In genomic region chr1:78003882-78004718, GRCh38 we compare ENCODE assay signal across 8 cellular contexts. TPM values are rescaled to one million over a fixed set of nuclear protein-coding genes. Genes with fewer than 3 reads are reported as not detected.
A peak's percentile ranks its signal among the peaks of the same experiment; 100 is the strongest.
DNase-seq lines count a peak whose midpoint lies in the region; ATAC-seq and TF ChIP-seq lines count a peak whose summit lies in the region.

No MANE protein-coding gene starts in this region.

- peak overlapping the region; percentile 98 for H3K27ac Mint-ChIP-seq in activated T-helper 1 cell treated with anti-CD3 and anti-CD28 coated beads, Interleukin-12 subunit alpha, Interleukin-12 subunit beta, Interleukin-2, Interleukin-4 antibody, amounts not matched to agents 30 ng/mL and 10 ng/mL and 1 ng/mL, durations not matched to agents 14 hours and 24 hours and 36 hours

- no peaks in the 10 kb centered on the region for H3K36me3 ChIP-seq in neuron (ENCODE audit: insufficient read depth, low read length)

- intact Hi-C loops in activated T-helper 1 cell treated with anti-CD3 and anti-CD28 coated beads, Interleukin-12 subunit alpha, Interleukin-12 subunit beta, Interleukin-2, Interleukin-4 antibody, amounts not matched to agents 30 ng/mL and 10 ng/mL and 1 ng/mL, durations not matched to agents 14 hours and 24 hours and 36 hours (cut with micrococcal nuclease) = loop anchor here (1.0 to 10.0 kb wide), 8 partner anchors 25 to 1041 kb away; partner anchors contain the start of genes FUBP1, IFI44L and MIGA1

- peak; percentile 42 for ATAC-seq in GM19328 (IDR thresholded peaks at IDR 0.05; ENCODE audit: unreplicated experiment)
- peak; percentile 65 for ATAC-seq in HG03432 (IDR thresholded peaks at IDR 0.05; ENCODE audit: unreplicated experiment)

- H3K4me1 Mint-ChIP-seq in activated T-helper 1 cell treated with anti-CD3 and anti-CD28 coated beads, Interleukin-12 subunit alpha, Interleukin-12 subunit beta, Interleukin-2, Interleukin-4 antibody, amounts not matched to agents 30 ng/mL and 10 ng/mL and 1 ng/mL, durations not matched to agents 14 hours and 24 hours and 36 hours (ENCODE audit: low read depth) = peaks cover 54% of the 10 kb centered on the region

- H3K9me3 Mint-ChIP-seq in activated T-helper 1 cell treated with anti-CD3 and anti-CD28 coated beads, Interleukin-12 subunit alpha, Interleukin-12 subunit beta, Interleukin-2, Interleukin-4 antibody, amounts not matched to agents 30 ng/mL and 10 ng/mL and 1 ng/mL, durations not matched to agents 14 hours and 24 hours and 36 hours = no peaks in the 10 kb centered on the region

- peak overlapping the region; percentile 90 for H3K4me3 Mint-ChIP-seq in activated T-helper 1 cell treated with anti-CD3 and anti-CD28 coated beads, Interleukin-12 subunit alpha, Interleukin-12 subunit beta, Interleukin-2, Interleukin-4 antibody, amounts not matched to agents 30 ng/mL and 10 ng/mL and 1 ng/mL, durations not matched to agents 14 hours and 24 hours and 36 hours

- TF ChIP-seq CTCF in foreskin fibroblast (IDR thresholded peaks at IDR 0.05; ENCODE audit: low read depth, low read length) = no peak

- peaks cover 38% of the 10 kb centered on the region for H3K4me1 ChIP-seq in neuron (ENCODE audit: insufficient read depth, low read length)

- peak overlapping the region; percentile 89 for H2AFZ ChIP-seq in neuron (ENCODE audit: low read depth, low read length)

- H3K27me3 ChIP-seq in neuron (ENCODE audit: insufficient read depth, low read length) = no peaks in the 10 kb centered on the region

- H3K27me3 Mint-ChIP-seq in activated T-helper 1 cell treated with anti-CD3 and anti-CD28 coated beads, Interleukin-12 subunit alpha, Interleukin-12 subunit beta, Interleukin-2, Interleukin-4 antibody, amounts not matched to agents 30 ng/mL and 10 ng/mL and 1 ng/mL, durations not matched to agents 14 hours and 24 hours and 36 hours (ENCODE audit: insufficient read depth) = peaks cover 3% of the 10 kb centered on the region

- no peaks in the 10 kb centered on the region for H3K36me3 Mint-ChIP-seq in activated T-helper 1 cell treated with anti-CD3 and anti-CD28 coated beads, Interleukin-12 subunit alpha, Interleukin-12 subunit beta, Interleukin-2, Interleukin-4 antibody, amounts not matched to agents 30 ng/mL and 10 ng/mL and 1 ng/mL, durations not matched to agents 14 hours and 24 hours and 36 hours (ENCODE audit: low read depth)

- H3K4me3 ChIP-seq in foreskin fibroblast (ENCODE audit: low read depth in 1 of 2, low read length in 2 of 2) = peak overlapping the region; percentile 74 to 76
- peak overlapping the region; percentile 78 for H3K4me3 ChIP-seq in neuron (ENCODE audit: low read length)

- DNase-seq in CD1c-positive myeloid dendritic cell (ENCODE audit: extremely low spot score) (peak; percentile 90), foreskin fibroblast (peak; percentile 47 to 71), cortex of kidney (lab: John Stamatoyannopoulos, UW) (no peak)
- DNase-seq in activated T-helper 1 cell treated with anti-CD3 and anti-CD28 coated beads, Interleukin-12 subunit alpha, Interleukin-12 subunit beta, Interleukin-2, Interleukin-4 antibody, amounts not matched to agents 30 ng/mL and 10 ng/mL and 1 ng/mL, durations not matched to agents 14 hours and 24 hours and 36 hours (ENCODE audit: low spot score) = peak; percentile 41

- no peaks in the 10 kb centered on the region for H3K9me3 ChIP-seq in neuron (ENCODE audit: low read length)

TF ChIP-seq in PFSK-1, 5 proteins besides CTCF, POLR2A, EP300 and RAD21:
- TF ChIP-seq FOXP2 (optimal IDR thresholded peaks at IDR 0.05; ENCODE audit: borderline replicate concordance, extremely low read depth, extremely low read length, insufficient read depth) = no peak
- no peak for TF ChIP-seq TAF1 (IDR thresholded peaks at IDR 0.05; ENCODE audit: borderline replicate concordance, insufficient read depth, low read length)
- TF ChIP-seq REST (IDR thresholded peaks at IDR 0.05; ENCODE audit: insufficient read depth in 1 of 2, low read depth in 2 of 2, low read length in 2 of 2) = no peak
- TF ChIP-seq SIN3A (IDR thresholded peaks at IDR 0.05; ENCODE audit: borderline replicate concordance, insufficient read depth, low read length) = 0 out of 2 replicates have a peak, but pooled peaks have one; percentile 31
- peak; percentile 100 for TF ChIP-seq POLR2AphosphoS5 (IDR thresholded peaks at IDR 0.05; ENCODE audit: low read depth, low read length)

RNA-seq across cellular contexts. Expression of gene DNAJB4, which starts 0.6 kb away (rescaled TPM):
- polyA plus RNA-seq in PFSK-1 (2012; ENCODE audit: insufficient read length, low read depth) = 10.7 TPM
- 10.2 and 10.3 TPM in 2 replicates for total RNA-seq in activated T-helper 1 cell treated with anti-CD3 and anti-CD28 coated beads, Interleukin-12 subunit alpha, Interleukin-12 subunit beta, Interleukin-2, Interleukin-4 antibody, amounts not matched to agents 30 ng/mL and 10 ng/mL and 1 ng/mL, durations not matched to agents 14 hours and 24 hours and 36 hours

RNA-seq across cellular contexts. Expression of gene FUBP1, which starts 25.2 kb away (rescaled TPM):
- 42.1 TPM for polyA plus RNA-seq in PFSK-1 (2012; ENCODE audit: insufficient read length, low read depth)
- 268 and 278 TPM in 2 replicates for total RNA-seq in activated T-helper 1 cell treated with anti-CD3 and anti-CD28 coated beads, Interleukin-12 subunit alpha, Interleukin-12 subunit beta, Interleukin-2, Interleukin-4 antibody, amounts not matched to agents 30 ng/mL and 10 ng/mL and 1 ng/mL, durations not matched to agents 14 hours and 24 hours and 36 hours

RNA-seq across cellular contexts. Expression of gene GIPC2, which starts 41.7 kb away (rescaled TPM):
- polyA plus RNA-seq in PFSK-1 (2012; ENCODE audit: insufficient read length, low read depth) = not detected
- 0.05 TPM in 1 of 2 replicates, not detected in the other for total RNA-seq in activated T-helper 1 cell treated with anti-CD3 and anti-CD28 coated beads, Interleukin-12 subunit alpha, Interleukin-12 subunit beta, Interleukin-2, Interleukin-4 antibody, amounts not matched to agents 30 ng/mL and 10 ng/mL and 1 ng/mL, durations not matched to agents 14 hours and 24 hours and 36 hours
